Comparison of ENCODE assay signal across 1 cellular context in genomic region chr1:68233202-68233601, GRCh38.
TF ChIP-seq lines count a peak whose summit lies in the region.

No MANE protein-coding gene starts in this region.

TF ChIP-seq in SK-N-SH, 30 proteins besides CTCF, POLR2A, EP300 and RAD21 (continued from another document):
- TF ChIP-seq RCOR1 (IDR thresholded peaks at IDR 0.05; ENCODE audit: low read length) (no peak), POLR2AphosphoS5 (IDR thresholded peaks at IDR 0.05; ENCODE audit: low read depth, low read length) (no peak), TCF12 (IDR thresholded peaks at IDR 0.05) (no peak), FOSL2 (IDR thresholded peaks at IDR 0.05; ENCODE audit: borderline replicate concordance, low read depth) (no peak), ZBTB33 (IDR thresholded peaks at IDR 0.05; ENCODE audit: borderline replicate concordance, low read depth) (no peak)
